9 cellular contexts compared by ENCODE assay signal in genomic region chr4:72567821-72568620, GRCh38. TPM values are rescaled to one million over a fixed set of nuclear protein-coding genes. Genes with fewer than 3 reads are reported as not detected.
DNase-seq lines count a peak whose midpoint lies in the region; ATAC-seq and TF ChIP-seq lines count a peak whose summit lies in the region.
"Had no signal": no experiment of that assay in that cellular context is flagged by ENCODE, and none has a peak within 500 bp of the region (broad histone marks: within the 10 kb centered on the region; RNA-seq: fewer than 3 reads in every experiment).

No MANE protein-coding gene starts in this region.

- H3K27me3 ChIP-seq in ectodermal cell (ENCODE audit: control insufficient read depth, insufficient read depth, low read length, poor library complexity, severe bottlenecking) (no peaks in the 10 kb centered on the region), liver (ENCODE audit: control insufficient read depth in 4 of 4, insufficient read depth in 4 of 4, low read length in 3 of 4) (no peaks in the 10 kb centered on the region)
- peaks cover 14% of the 10 kb centered on the region for H3K27me3 ChIP-seq in effector memory CD4-positive, alpha-beta T cell (replicated peaks; ENCODE audit: control insufficient read depth, insufficient read depth, low read length, poor library complexity, severe bottlenecking)

- H3K4me3 ChIP-seq in ectodermal cell (ENCODE audit: insufficient read depth, low read depth, low read length) (peak overlapping the region; percentile 64), liver (ENCODE audit: low read depth in 1 of 3, low read length in 3 of 3) (peak overlapping the region; percentile 64 to 76 (median 72))
- H3K4me3 ChIP-seq in effector memory CD4-positive, alpha-beta T cell (ENCODE audit: insufficient read depth, low read depth, low read length, poor library complexity, severe bottlenecking): no peak overlapping the region

- H3K27ac ChIP-seq in ectodermal cell (ENCODE audit: insufficient read depth, low read depth, low read length, poor library complexity, severe bottlenecking) (peak overlapping the region; percentile 64), liver (ENCODE audit: low read depth in 1 of 2, low read length in 2 of 2) (peak overlapping the region in 1 of 2 donors; percentile 55)
- H3K27ac ChIP-seq in effector memory CD4-positive, alpha-beta T cell (ENCODE audit: insufficient read depth, low read length, poor library complexity, severe bottlenecking): no peak overlapping the region

- H3K9me3 ChIP-seq in ectodermal cell (ENCODE audit: control insufficient read depth, low read length) (no peaks in the 10 kb centered on the region), liver (ENCODE audit: control insufficient read depth in 4 of 4, low read length in 3 of 4) (no peaks in the 10 kb centered on the region)
- no peaks in the 10 kb centered on the region for H3K9me3 ChIP-seq in effector memory CD4-positive, alpha-beta T cell (ENCODE audit: control insufficient read depth, low read length)

- peaks cover 7% of the 10 kb centered on the region for H3K4me1 ChIP-seq in ectodermal cell (ENCODE audit: control insufficient read depth, insufficient read depth, low read length)
- H3K4me1 ChIP-seq in liver (ENCODE audit: control insufficient read depth in 4 of 4, insufficient read depth in 4 of 4, low read length in 3 of 4): peaks cover 7 to 13% (median 9%) of the 10 kb centered on the region in 4 donors
- H3K4me1 ChIP-seq in effector memory CD4-positive, alpha-beta T cell (ENCODE audit: control insufficient read depth, insufficient read depth, low read length, poor library complexity, severe bottlenecking): no peaks in the 10 kb centered on the region

- DNase-seq in activated gamma-delta T cell (lab: John Stamatoyannopoulos, UW) (peak; percentile 5), activated gamma-delta T cell treated with Interleukin-2 at 50 U/mL for 16 hours (no peak)
- peak in 1 of 2 donors; percentile 5 for DNase-seq in stimulated activated naive CD8-positive, alpha-beta T cell treated with anti-CD3 and anti-CD28 coated beads, Interleukin-15, amount 100 ng/mL, for 72 hours
- DNase-seq in effector memory CD4-positive, alpha-beta T cell: no peak

- no peaks in the 10 kb centered on the region for H3K36me3 ChIP-seq in ectodermal cell (ENCODE audit: control insufficient read depth, insufficient read depth, low read length)
- H3K36me3 ChIP-seq in liver (ENCODE audit: control insufficient read depth in 4 of 4, insufficient read depth in 3 of 4, low read depth in 1 of 4, low read length in 3 of 4): no peaks in the 10 kb centered on the region
- H3K36me3 ChIP-seq in effector memory CD4-positive, alpha-beta T cell (ENCODE audit: control insufficient read depth, insufficient read depth, low read length): no peaks in the 10 kb centered on the region

- peak; percentile 66 for ATAC-seq in HG03521 (IDR thresholded peaks at IDR 0.05; ENCODE audit: unreplicated experiment)
- ATAC-seq in SK-N-SH treated with all-trans-retinoic acid at 6 μM for 48 hours: peak; percentile 84
- peak; percentile 58 for ATAC-seq in stimulated activated naive CD8-positive, alpha-beta T cell treated with anti-CD3 and anti-CD28 coated beads, Interleukin-15, amount 100 ng/mL, for 72 hours
- ATAC-seq: HCT116 had no signal

- no peak overlapping the region for H3K27ac Mint-ChIP-seq in stimulated activated naive CD8-positive, alpha-beta T cell treated with anti-CD3 and anti-CD28 coated beads, Interleukin-15, amount 100 ng/mL, for 72 hours

- peak overlapping the region; percentile 67 to 70 for H3K4me3 Mint-ChIP-seq in stimulated activated naive CD8-positive, alpha-beta T cell treated with anti-CD3 and anti-CD28 coated beads, Interleukin-15, amount 100 ng/mL, for 72 hours

- no peak overlapping the region for H3K9ac ChIP-seq in liver (ENCODE audit: low read depth in 1 of 2, low read length in 2 of 2)

- no peak for TF ChIP-seq CTCF in liver (IDR thresholded peaks at IDR 0.05; ENCODE audit: low read depth, low read length, missing input control)

- peaks cover 59% of the 10 kb centered on the region for H3K27me3 Mint-ChIP-seq in stimulated activated naive CD8-positive, alpha-beta T cell treated with anti-CD3 and anti-CD28 coated beads, Interleukin-15, amount 100 ng/mL, for 72 hours

- WGBS in ectodermal cell, 2 experiments: 1% methylated on average over 40 of the region's 40 CpGs
- 4% methylated on average over 40 of the region's 40 CpGs for WGBS in liver

- peaks cover 27% of the 10 kb centered on the region for H3K4me1 Mint-ChIP-seq in stimulated activated naive CD8-positive, alpha-beta T cell treated with anti-CD3 and anti-CD28 coated beads, Interleukin-15, amount 100 ng/mL, for 72 hours

- no peak for TF ChIP-seq RAD21 in liver (IDR thresholded peaks at IDR 0.05)

- no peaks in the 10 kb centered on the region for H3K9me3 Mint-ChIP-seq in stimulated activated naive CD8-positive, alpha-beta T cell treated with anti-CD3 and anti-CD28 coated beads, Interleukin-15, amount 100 ng/mL, for 72 hours

TF ChIP-seq in SK-N-SH treated with all-trans-retinoic acid at 6 μM for 48 hours, 23 proteins besides CTCF, POLR2A, EP300 and RAD21 (continues in another document):
- TF ChIP-seq TOX (CRISPR knock-in tag; IDR thresholded peaks at IDR 0.05; ENCODE audit: borderline replicate concordance): no peak
- TF ChIP-seq ZFP30 (CRISPR knock-in tag; IDR thresholded peaks at IDR 0.05): no peak
- no peak for TF ChIP-seq BACH2 (CRISPR knock-in tag; IDR thresholded peaks at IDR 0.05; ENCODE audit: borderline replicate concordance)
- TF ChIP-seq OSR1 (CRISPR knock-in tag; IDR thresholded peaks at IDR 0.05): no peak
- no peak for TF ChIP-seq ZC3H10 (CRISPR knock-in tag; IDR thresholded peaks at IDR 0.05)
- no peak for TF ChIP-seq PATZ1 (CRISPR knock-in tag; IDR thresholded peaks at IDR 0.05; ENCODE audit: borderline replicate concordance)
- no peak for TF ChIP-seq TCF4 (CRISPR knock-in tag; IDR thresholded peaks at IDR 0.05; ENCODE audit: borderline replicate concordance)

TF ChIP-seq in liver, 16 proteins besides CTCF, POLR2A, EP300 and RAD21 (continues in another document):
- TF ChIP-seq ATF3 (IDR thresholded peaks at IDR 0.05): no peak
- no peak for TF ChIP-seq SP1 (IDR thresholded peaks at IDR 0.05)
- no peak for TF ChIP-seq RXRA (IDR thresholded peaks at IDR 0.05)
- no peak for TF ChIP-seq ZBTB33 (IDR thresholded peaks at IDR 0.05)
- TF ChIP-seq REST (IDR thresholded peaks at IDR 0.05): no peak
- no peak for TF ChIP-seq HNF4A (conservative IDR thresholded peaks at IDR 0.05)
- TF ChIP-seq JUND (IDR thresholded peaks at IDR 0.05): no peak
- no peak for TF ChIP-seq GABPA (IDR thresholded peaks at IDR 0.05 in 1 of 2, conservative IDR thresholded peaks at IDR 0.05 in 1 of 2)
- no peak for TF ChIP-seq YY1 (IDR thresholded peaks at IDR 0.05)
- no peak for TF ChIP-seq MAX (IDR thresholded peaks at IDR 0.05)
- no peak for TF ChIP-seq FOXA1 (IDR thresholded peaks at IDR 0.05)
- no peak for TF ChIP-seq HNF4G (IDR thresholded peaks at IDR 0.05)
- TF ChIP-seq NR2F2 (IDR thresholded peaks at IDR 0.05): no peak

RNA-seq across cellular contexts. Expression of gene ADAMTS3, which starts 1.0 kb away (rescaled TPM):
- polyA plus RNA-seq in ectodermal cell (2013, experiment 1 of 4): 5.1 TPM
- 5.5 TPM for polyA plus RNA-seq in ectodermal cell (2013, experiment 2 of 4)
- polyA plus RNA-seq in ectodermal cell (2013, experiment 3 of 4): 4.4 TPM
- 4.7 TPM for polyA plus RNA-seq in ectodermal cell (2013, experiment 4 of 4)
- 1 to 10 TPM in 1 of 2 donors, under 1 TPM in 1; 0.25 to 1.9 TPM for total RNA-seq in liver
- under 1 TPM in 1 of 2 donors, not detected in 1; 0.12 TPM for polyA plus RNA-seq in liver
